ENCODE assay signal across 1 cellular context in the genomic region with DNA sequence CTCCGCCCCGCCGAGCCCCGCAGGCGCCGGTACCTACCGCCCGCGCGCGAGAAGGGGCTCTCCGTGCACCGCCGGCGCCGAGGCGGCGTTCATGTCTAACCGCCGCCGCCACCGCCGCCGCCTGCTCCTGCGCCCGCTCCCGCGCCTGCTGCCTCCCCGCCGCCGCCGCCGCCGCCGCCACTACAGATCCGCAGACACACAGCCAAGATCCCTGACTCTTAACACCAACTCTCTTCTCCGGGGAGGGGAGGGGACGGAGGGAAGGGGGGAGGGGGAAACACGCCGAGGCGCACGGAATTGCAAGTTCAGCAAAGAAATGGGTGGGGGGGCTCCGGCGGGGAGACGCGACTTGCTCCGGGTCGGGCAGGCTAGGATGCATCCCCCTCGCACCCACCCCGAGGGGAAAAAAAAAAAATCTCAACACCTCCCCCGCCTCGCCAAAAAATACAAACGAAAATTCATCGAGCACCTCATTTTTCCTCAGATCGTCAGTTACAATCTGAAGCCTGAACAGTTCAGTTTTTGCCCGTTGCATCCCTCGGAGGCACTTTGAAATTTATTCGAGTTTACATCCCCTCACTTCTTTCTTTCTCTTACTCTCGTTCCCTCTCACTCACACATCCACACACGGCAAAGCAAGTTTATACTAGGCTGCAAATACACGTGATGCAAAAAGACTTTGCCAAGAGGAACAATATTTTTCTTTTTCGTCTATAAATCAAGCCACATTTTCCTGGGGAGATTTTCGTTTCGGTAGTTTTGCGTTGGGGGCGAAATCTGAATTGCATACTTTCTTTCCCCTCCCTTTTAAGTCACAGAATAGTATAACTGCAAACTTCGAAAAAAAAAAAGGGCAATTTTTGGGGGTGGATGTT.
TF ChIP-seq lines count a peak whose summit lies in the region.

A gene (minus strand): TSS at position 192 of the 875 bp plus-strand sequence. CDS start 1,076 bp downstream, outside the sequence.

TF ChIP-seq in HEK293, 187 proteins besides CTCF, POLR2A, EP300 and RAD21 (continued from another document and continues in another):
- TF ChIP-seq, protein P1, sequence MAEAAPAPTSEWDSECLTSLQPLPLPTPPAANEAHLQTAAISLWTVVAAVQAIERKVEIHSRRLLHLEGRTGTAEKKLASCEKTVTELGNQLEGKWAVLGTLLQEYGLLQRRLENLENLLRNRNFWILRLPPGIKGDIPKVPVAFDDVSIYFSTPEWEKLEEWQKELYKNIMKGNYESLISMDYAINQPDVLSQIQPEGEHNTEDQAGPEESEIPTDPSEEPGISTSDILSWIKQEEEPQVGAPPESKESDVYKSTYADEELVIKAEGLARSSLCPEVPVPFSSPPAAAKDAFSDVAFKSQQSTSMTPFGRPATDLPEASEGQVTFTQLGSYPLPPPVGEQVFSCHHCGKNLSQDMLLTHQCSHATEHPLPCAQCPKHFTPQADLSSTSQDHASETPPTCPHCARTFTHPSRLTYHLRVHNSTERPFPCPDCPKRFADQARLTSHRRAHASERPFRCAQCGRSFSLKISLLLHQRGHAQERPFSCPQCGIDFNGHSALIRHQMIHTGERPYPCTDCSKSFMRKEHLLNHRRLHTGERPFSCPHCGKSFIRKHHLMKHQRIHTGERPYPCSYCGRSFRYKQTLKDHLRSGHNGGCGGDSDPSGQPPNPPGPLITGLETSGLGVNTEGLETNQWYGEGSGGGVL (tag by site-specific recombination; IDR thresholded peaks at IDR 0.05): peak; percentile 64
- peak; percentile 97 for TF ChIP-seq ZBTB20 (tag by site-specific recombination; IDR thresholded peaks at IDR 0.05)
- TF ChIP-seq PRDM1 (tag by site-specific recombination; IDR thresholded peaks at IDR 0.05): peak; percentile 99
- TF ChIP-seq, protein P2, sequence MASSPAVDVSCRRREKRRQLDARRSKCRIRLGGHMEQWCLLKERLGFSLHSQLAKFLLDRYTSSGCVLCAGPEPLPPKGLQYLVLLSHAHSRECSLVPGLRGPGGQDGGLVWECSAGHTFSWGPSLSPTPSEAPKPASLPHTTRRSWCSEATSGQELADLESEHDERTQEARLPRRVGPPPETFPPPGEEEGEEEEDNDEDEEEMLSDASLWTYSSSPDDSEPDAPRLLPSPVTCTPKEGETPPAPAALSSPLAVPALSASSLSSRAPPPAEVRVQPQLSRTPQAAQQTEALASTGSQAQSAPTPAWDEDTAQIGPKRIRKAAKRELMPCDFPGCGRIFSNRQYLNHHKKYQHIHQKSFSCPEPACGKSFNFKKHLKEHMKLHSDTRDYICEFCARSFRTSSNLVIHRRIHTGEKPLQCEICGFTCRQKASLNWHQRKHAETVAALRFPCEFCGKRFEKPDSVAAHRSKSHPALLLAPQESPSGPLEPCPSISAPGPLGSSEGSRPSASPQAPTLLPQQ (tag by site-specific recombination; IDR thresholded peaks at IDR 0.05): 0 out of 2 replicates have a peak, but pooled peaks have one; percentile 47
- no peak for TF ChIP-seq ZNF292 (tag by site-specific recombination; IDR thresholded peaks at IDR 0.05; ENCODE audit: borderline replicate concordance, low read depth)
- TF ChIP-seq ZNF776 (tag by site-specific recombination; IDR thresholded peaks at IDR 0.05; ENCODE audit: borderline replicate concordance): no peak
- TF ChIP-seq, protein P3, sequence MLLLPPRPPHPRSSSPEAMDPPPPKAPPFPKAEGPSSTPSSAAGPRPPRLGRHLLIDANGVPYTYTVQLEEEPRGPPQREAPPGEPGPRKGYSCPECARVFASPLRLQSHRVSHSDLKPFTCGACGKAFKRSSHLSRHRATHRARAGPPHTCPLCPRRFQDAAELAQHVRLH (tag by site-specific recombination; IDR thresholded peaks at IDR 0.05): 0 out of 2 replicates have a peak, but pooled peaks have one; percentile 9
- TF ChIP-seq, protein P4, sequence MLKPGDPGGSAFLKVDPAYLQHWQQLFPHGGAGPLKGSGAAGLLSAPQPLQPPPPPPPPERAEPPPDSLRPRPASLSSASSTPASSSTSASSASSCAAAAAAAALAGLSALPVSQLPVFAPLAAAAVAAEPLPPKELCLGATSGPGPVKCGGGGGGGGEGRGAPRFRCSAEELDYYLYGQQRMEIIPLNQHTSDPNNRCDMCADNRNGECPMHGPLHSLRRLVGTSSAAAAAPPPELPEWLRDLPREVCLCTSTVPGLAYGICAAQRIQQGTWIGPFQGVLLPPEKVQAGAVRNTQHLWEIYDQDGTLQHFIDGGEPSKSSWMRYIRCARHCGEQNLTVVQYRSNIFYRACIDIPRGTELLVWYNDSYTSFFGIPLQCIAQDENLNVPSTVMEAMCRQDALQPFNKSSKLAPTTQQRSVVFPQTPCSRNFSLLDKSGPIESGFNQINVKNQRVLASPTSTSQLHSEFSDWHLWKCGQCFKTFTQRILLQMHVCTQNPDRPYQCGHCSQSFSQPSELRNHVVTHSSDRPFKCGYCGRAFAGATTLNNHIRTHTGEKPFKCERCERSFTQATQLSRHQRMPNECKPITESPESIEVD (tag by site-specific recombination; IDR thresholded peaks at IDR 0.05): peak; percentile 99
- 0 out of 2 replicates have a peak, but pooled peaks have one; percentile 14 for TF ChIP-seq KLF9 (tag by site-specific recombination; IDR thresholded peaks at IDR 0.05; ENCODE audit: low read depth)
- TF ChIP-seq ZBTB48 (tag by site-specific recombination; IDR thresholded peaks at IDR 0.05): 0 out of 2 replicates have a peak, but pooled peaks have one; percentile 48
- peak; percentile 45 for TF ChIP-seq ZXDB (tag by site-specific recombination; IDR thresholded peaks at IDR 0.05)
- no peak for TF ChIP-seq OSR2 (tag by site-specific recombination; IDR thresholded peaks at IDR 0.05)
- TF ChIP-seq, protein P5, sequence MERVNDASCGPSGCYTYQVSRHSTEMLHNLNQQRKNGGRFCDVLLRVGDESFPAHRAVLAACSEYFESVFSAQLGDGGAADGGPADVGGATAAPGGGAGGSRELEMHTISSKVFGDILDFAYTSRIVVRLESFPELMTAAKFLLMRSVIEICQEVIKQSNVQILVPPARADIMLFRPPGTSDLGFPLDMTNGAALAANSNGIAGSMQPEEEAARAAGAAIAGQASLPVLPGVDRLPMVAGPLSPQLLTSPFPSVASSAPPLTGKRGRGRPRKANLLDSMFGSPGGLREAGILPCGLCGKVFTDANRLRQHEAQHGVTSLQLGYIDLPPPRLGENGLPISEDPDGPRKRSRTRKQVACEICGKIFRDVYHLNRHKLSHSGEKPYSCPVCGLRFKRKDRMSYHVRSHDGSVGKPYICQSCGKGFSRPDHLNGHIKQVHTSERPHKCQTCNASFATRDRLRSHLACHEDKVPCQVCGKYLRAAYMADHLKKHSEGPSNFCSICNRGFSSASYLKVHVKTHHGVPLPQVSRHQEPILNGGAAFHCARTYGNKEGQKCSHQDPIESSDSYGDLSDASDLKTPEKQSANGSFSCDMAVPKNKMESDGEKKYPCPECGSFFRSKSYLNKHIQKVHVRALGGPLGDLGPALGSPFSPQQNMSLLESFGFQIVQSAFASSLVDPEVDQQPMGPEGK (tag by site-specific recombination; IDR thresholded peaks at IDR 0.05): peak; percentile 54; the same call in 1 of the 2 replicates
- TF ChIP-seq, protein P6, sequence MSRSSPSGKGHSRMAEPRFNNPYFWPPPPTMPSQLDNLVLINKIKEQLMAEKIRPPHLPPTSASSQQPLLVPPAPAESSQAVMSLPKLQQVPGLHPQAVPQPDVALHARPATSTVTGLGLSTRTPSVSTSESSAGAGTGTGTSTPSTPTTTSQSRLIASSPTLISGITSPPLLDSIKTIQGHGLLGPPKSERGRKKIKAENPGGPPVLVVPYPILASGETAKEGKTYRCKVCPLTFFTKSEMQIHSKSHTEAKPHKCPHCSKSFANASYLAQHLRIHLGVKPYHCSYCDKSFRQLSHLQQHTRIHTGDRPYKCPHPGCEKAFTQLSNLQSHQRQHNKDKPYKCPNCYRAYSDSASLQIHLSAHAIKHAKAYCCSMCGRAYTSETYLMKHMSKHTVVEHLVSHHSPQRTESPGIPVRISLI (tag by site-specific recombination; IDR thresholded peaks at IDR 0.05): 0 out of 2 replicates have a peak, but pooled peaks have one; percentile 9
- TF ChIP-seq ZNF366 (tag by site-specific recombination; conservative IDR thresholded peaks at IDR 0.05): peak; percentile 77
- no peak for TF ChIP-seq ZNF610 (tag by site-specific recombination; IDR thresholded peaks at IDR 0.05; ENCODE audit: borderline replicate concordance)
- 0 out of 2 replicates have a peak, but pooled peaks have one; percentile 21 for TF ChIP-seq GLIS2 (tag by site-specific recombination; IDR thresholded peaks at IDR 0.05)
- TF ChIP-seq, protein P7, sequence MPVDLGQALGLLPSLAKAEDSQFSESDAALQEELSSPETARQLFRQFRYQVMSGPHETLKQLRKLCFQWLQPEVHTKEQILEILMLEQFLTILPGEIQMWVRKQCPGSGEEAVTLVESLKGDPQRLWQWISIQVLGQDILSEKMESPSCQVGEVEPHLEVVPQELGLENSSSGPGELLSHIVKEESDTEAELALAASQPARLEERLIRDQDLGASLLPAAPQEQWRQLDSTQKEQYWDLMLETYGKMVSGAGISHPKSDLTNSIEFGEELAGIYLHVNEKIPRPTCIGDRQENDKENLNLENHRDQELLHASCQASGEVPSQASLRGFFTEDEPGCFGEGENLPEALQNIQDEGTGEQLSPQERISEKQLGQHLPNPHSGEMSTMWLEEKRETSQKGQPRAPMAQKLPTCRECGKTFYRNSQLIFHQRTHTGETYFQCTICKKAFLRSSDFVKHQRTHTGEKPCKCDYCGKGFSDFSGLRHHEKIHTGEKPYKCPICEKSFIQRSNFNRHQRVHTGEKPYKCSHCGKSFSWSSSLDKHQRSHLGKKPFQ (tag by site-specific recombination; IDR thresholded peaks at IDR 0.05): no peak
- TF ChIP-seq, protein P8, sequence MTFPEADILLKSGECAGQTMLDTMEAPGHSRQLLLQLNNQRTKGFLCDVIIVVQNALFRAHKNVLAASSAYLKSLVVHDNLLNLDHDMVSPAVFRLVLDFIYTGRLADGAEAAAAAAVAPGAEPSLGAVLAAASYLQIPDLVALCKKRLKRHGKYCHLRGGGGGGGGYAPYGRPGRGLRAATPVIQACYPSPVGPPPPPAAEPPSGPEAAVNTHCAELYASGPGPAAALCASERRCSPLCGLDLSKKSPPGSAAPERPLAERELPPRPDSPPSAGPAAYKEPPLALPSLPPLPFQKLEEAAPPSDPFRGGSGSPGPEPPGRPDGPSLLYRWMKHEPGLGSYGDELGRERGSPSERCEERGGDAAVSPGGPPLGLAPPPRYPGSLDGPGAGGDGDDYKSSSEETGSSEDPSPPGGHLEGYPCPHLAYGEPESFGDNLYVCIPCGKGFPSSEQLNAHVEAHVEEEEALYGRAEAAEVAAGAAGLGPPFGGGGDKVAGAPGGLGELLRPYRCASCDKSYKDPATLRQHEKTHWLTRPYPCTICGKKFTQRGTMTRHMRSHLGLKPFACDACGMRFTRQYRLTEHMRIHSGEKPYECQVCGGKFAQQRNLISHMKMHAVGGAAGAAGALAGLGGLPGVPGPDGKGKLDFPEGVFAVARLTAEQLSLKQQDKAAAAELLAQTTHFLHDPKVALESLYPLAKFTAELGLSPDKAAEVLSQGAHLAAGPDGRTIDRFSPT (tag by site-specific recombination; IDR thresholded peaks at IDR 0.05): no peak
- no peak for TF ChIP-seq ZFHX2 (tag by site-specific recombination; conservative IDR thresholded peaks at IDR 0.05)
- TF ChIP-seq ZNF600 (tag by site-specific recombination; IDR thresholded peaks at IDR 0.05): peak; percentile 59; the same call in 1 of the 2 replicates
- TF ChIP-seq FEZF1 (tag by site-specific recombination; IDR thresholded peaks at IDR 0.05): peak; percentile 13; the same call in 1 of the 2 replicates
- TF ChIP-seq ZNF169 (tag by site-specific recombination; IDR thresholded peaks at IDR 0.05): no peak
- TF ChIP-seq ZNF302 (tag by site-specific recombination; IDR thresholded peaks at IDR 0.05; ENCODE audit: low read depth): no peak
- TF ChIP-seq HOXD13 (CRISPR knock-in tag; IDR thresholded peaks at IDR 0.05; ENCODE audit: borderline replicate concordance): no peak
- no peak for TF ChIP-seq ZBTB1 (tag by site-specific recombination; IDR thresholded peaks at IDR 0.05)
- TF ChIP-seq KLF10 (tag by site-specific recombination; IDR thresholded peaks at IDR 0.05): no peak
- no peak for TF ChIP-seq ZNF2 (tag by site-specific recombination; IDR thresholded peaks at IDR 0.05)
- TF ChIP-seq GLIS1 (tag by site-specific recombination; IDR thresholded peaks at IDR 0.05): no peak
- TF ChIP-seq ZSCAN16 (tag by site-specific recombination; IDR thresholded peaks at IDR 0.05): no peak
- TF ChIP-seq ZBTB17 (tag by site-specific recombination; IDR thresholded peaks at IDR 0.05): peak; percentile 75
- TF ChIP-seq, protein P9, sequence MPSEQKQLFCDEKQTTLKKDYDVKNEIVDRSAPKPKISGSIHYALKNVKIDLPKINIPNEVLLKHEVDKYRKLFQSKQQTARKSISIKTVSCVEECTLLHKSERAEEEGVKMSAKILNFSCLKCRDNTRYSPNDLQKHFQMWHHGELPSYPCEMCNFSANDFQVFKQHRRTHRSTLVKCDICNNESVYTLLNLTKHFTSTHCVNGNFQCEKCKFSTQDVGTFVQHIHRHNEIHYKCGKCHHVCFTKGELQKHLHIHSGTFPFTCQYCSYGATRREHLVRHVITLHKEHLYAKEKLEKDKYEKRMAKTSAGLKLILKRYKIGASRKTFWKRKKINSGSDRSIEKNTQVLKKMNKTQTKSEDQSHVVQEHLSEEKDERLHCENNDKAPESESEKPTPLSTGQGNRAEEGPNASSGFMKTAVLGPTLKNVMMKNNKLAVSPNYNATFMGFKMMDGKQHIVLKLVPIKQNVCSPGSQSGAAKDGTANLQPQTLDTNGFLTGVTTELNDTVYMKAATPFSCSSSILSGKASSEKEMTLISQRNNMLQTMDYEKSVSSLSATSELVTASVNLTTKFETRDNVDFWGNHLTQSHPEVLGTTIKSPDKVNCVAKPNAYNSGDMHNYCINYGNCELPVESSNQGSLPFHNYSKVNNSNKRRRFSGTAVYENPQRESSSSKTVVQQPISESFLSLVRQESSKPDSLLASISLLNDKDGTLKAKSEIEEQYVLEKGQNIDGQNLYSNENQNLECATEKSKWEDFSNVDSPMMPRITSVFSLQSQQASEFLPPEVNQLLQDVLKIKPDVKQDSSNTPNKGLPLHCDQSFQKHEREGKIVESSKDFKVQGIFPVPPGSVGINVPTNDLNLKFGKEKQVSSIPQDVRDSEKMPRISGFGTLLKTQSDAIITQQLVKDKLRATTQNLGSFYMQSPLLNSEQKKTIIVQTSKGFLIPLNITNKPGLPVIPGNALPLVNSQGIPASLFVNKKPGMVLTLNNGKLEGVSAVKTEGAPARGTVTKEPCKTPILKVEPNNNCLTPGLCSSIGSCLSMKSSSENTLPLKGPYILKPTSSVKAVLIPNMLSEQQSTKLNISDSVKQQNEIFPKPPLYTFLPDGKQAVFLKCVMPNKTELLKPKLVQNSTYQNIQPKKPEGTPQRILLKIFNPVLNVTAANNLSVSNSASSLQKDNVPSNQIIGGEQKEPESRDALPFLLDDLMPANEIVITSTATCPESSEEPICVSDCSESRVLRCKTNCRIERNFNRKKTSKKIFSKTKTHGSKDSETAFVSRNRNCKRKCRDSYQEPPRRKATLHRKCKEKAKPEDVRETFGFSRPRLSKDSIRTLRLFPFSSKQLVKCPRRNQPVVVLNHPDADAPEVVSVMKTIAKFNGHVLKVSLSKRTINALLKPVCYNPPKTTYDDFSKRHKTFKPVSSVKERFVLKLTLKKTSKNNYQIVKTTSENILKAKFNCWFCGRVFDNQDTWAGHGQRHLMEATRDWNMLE (tag by site-specific recombination; conservative IDR thresholded peaks at IDR 0.05; ENCODE audit: low read depth): no peak
